In genomic region chr1:227999056-227999930, GRCh38 we compare ENCODE assay signal across 8 cellular contexts.
DNase-seq lines count a peak whose midpoint lies in the region; ATAC-seq and TF ChIP-seq lines count a peak whose summit lies in the region.

No MANE protein-coding gene starts in this region.

- peak; percentile 79 for TF ChIP-seq CTCF in WI38 (IDR thresholded peaks at IDR 0.05; ENCODE audit: low read depth, low read length)
- peak; percentile 95 for TF ChIP-seq CTCF in cardiac fibroblast (IDR thresholded peaks at IDR 0.05; ENCODE audit: low read depth, low read length)

- H3K4me3 ChIP-seq in WI38 (ENCODE audit: low read depth, low read length) (no peak overlapping the region), cardiac fibroblast (replicated peaks in 1 of 2; ENCODE audit: low read depth in 2 of 2, low read length in 2 of 2) (no peak overlapping the region)

- DNase-seq in activated gamma-delta T cell treated with Interleukin-2 at 50 U/mL for 16 hours (peak; percentile 56), activated gamma-delta T cell (lab: John Stamatoyannopoulos, UW) (no peak), NCI-H2107 treated with DMSO at 0.1 percent for 48 hours (lab: John Stamatoyannopoulos, UW; ENCODE audit: unreplicated experiment) (peak; percentile 85), cardiac fibroblast (ENCODE audit: low read depth in 2 of 2) (peak; percentile 77 to 81), kidney tubule cell (ENCODE audit: low spot score) (peak; percentile 78)
- peak; percentile 7 to 37 (median 35) for DNase-seq in stimulated activated CD4-positive, alpha-beta T cell treated with anti-CD3 and anti-CD28 coated beads, TNF-alpha, amount 100 ng/mL, for 1 hour (ENCODE audit: low read depth in 3 of 3, low spot score in 1 of 3)

- peak; percentile 59 for ATAC-seq in HG02970 (IDR thresholded peaks at IDR 0.05; ENCODE audit: low FRiP score, unreplicated experiment)
